ENCODE assay signal across 9 cellular contexts in the genomic region with DNA sequence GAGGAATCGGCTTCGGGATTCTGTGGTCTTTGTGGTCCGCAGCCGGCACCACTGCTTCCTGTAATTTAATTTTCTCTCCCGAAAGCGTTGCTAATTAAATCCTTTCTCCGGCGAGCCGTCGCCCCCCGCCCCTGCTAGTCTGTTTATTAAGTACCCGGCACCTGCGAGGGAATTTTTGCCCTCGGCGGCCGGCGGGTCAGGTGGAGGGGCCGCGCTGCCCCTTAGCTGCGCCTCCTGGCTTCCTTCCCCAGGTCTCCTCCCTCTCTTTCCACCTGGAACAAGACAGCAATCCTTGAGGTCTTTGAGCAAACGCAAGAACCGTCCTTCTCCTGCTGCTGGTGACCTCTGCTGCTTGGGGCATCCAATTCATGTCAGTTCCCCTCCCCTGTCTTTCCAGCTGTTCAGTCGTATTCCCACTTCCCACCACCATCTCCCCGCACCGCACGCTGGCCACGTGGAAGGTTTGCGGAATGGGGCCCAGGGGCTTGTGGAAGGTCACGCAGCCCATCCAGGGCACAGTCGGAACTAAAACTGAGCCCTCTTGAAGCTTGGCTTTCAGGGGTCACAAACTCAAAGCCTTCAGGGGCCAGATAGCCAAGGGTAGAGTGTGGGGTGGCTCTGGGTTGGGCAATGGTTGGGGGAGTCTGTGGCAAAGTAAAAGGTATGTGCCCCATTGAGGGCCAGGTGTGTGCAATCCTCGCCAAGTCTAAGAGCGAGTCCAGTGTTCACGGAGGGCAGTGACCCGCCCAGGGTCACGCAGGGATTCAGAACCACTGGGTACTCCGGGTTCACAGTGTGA. TPM values are rescaled to one million over a fixed set of nuclear protein-coding genes. Genes with fewer than 3 reads are reported as not detected.
DNase-seq lines count a peak whose midpoint lies in the region; ATAC-seq and TF ChIP-seq lines count a peak whose summit lies in the region.
"Had no signal": no experiment of that assay in that cellular context is flagged by ENCODE, and none has a peak within 500 bp of the region (broad histone marks: within the 10 kb centered on the region; RNA-seq: fewer than 3 reads in every experiment).

No MANE protein-coding gene starts in this region.

- H3K4me1 ChIP-seq in HUES48 (ENCODE audit: control insufficient read depth, insufficient read depth, low read length) (peaks cover 28% of the 10 kb centered on the region), duodenal mucosa (ENCODE audit: control insufficient read depth in 1 of 2, insufficient read depth in 2 of 2, low read length in 2 of 2) (peaks cover 41 to 48% of the 10 kb centered on the region in 2 donors), PC-3 (ENCODE audit: insufficient read depth, low read length) (peaks cover 28% of the 10 kb centered on the region)

- H3K9me2 ChIP-seq in PC-3 (replicated peaks; ENCODE audit: low read length), result no peaks in the 10 kb centered on the region

- no peaks in the 10 kb centered on the region for H3K36me3 Mint-ChIP-seq in neural crest cell (ENCODE audit: low read depth)

- DNase-seq in AG04449 (ENCODE audit: low read depth, low spot score) (no peak), neural crest cell (ENCODE audit: low read depth, low spot score) (no peak), PC-3 (no peak), NAMALWA (ENCODE audit: low spot score) (no peak), SKM-1 treated with dmso at 0.1 percent for 144 hours (lab: John Stamatoyannopoulos, UW; ENCODE audit: unreplicated experiment) (no peak)
- no peak for DNase-seq in stimulated activated CD4-positive, alpha-beta T cell treated with anti-CD3 and anti-CD28 coated beads, Interleukin-4, amount 100 ng/mL, for 4 hours

- no peak overlapping the region for H2AFZ ChIP-seq in PC-3 (ENCODE audit: low read length)

- peak overlapping the region; percentile 29 for H3K4me3 ChIP-seq in AG04449 (ENCODE audit: low read depth, low read length)
- H3K4me3 ChIP-seq in HUES48 (ENCODE audit: low read depth, low read length), result peak overlapping the region; percentile 90
- peak overlapping the region; percentile 66 to 79 for H3K4me3 ChIP-seq in duodenal mucosa (ENCODE audit: low read depth in 1 of 2, low read length in 2 of 2)
- no peak overlapping the region for H3K4me3 ChIP-seq in PC-3 (ENCODE audit: low read length)

- H3K9ac ChIP-seq in HUES48 (ENCODE audit: low read depth, low read length) (0 out of 2 replicates have a peak overlapping the region, but pooled peaks have one; percentile 64), duodenal mucosa (ENCODE audit: low read depth in 1 of 2, low read length in 2 of 2) (no peak overlapping the region), PC-3 (ENCODE audit: low read length) (no peak overlapping the region)

- H3K27me3 Mint-ChIP-seq in neural crest cell (ENCODE audit: low read depth), result peaks cover 37% of the 10 kb centered on the region

- peaks cover 30% of the 10 kb centered on the region for H3K4me1 Mint-ChIP-seq in neural crest cell

- H3K36me3 ChIP-seq in HUES48 (ENCODE audit: control insufficient read depth, insufficient read depth, low read length) (no peaks in the 10 kb centered on the region), duodenal mucosa (ENCODE audit: control insufficient read depth in 1 of 2, insufficient read depth in 2 of 2, low read length in 2 of 2) (no peaks in the 10 kb centered on the region), PC-3 (ENCODE audit: low read depth, low read length) (no peaks in the 10 kb centered on the region)

- H3K27me3 ChIP-seq in HUES48 (ENCODE audit: control insufficient read depth, insufficient read depth, low read length), result peaks cover 13% of the 10 kb centered on the region
- H3K27me3 ChIP-seq in duodenal mucosa (ENCODE audit: control insufficient read depth in 1 of 2, insufficient read depth in 2 of 2, low read length in 2 of 2), result peaks cover 24 to 25% of the 10 kb centered on the region in 2 donors
- H3K27me3 ChIP-seq in PC-3 (ENCODE audit: low read length), result no peaks in the 10 kb centered on the region

- no peak for ATAC-seq in PC-3

- H3K79me2 ChIP-seq in PC-3 (ENCODE audit: low read length), result no peaks in the 10 kb centered on the region

- intact Hi-C loops in PC-3 (cut with micrococcal nuclease), result no loop called here

- H4K20me1 ChIP-seq in PC-3 (ENCODE audit: low read length), result no peaks in the 10 kb centered on the region

- no peak overlapping the region for H3K4me2 ChIP-seq in PC-3 (ENCODE audit: low read length)

- BruUV-seq in PC-3 (replicated peaks; lab: Mats Ljungman, UMichigan), result no TSS peak

- H3K27ac Mint-ChIP-seq in neural crest cell (ENCODE audit: unreplicated experiment), result peak overlapping the region; percentile 37

- POLR2A ChIA-PET in AG04449 (lab: Yijun Ruan, JAX) (no interaction called here), PC-3 (lab: Charles Lee; ENCODE audit: unreplicated experiment) (no interaction called here)

- no peak overlapping the region for H3K27ac ChIP-seq in HUES48 (ENCODE audit: low read depth, low read length)
- no peak overlapping the region for H3K27ac ChIP-seq in duodenal mucosa (ENCODE audit: low read depth, low read length)
- H3K27ac ChIP-seq in PC-3 (ENCODE audit: low read length), result no peak overlapping the region

- no peaks in the 10 kb centered on the region for H3F3A ChIP-seq in PC-3 (ENCODE audit: low read length, unreplicated experiment)

- H3K9me3 ChIP-seq in HUES48 (ENCODE audit: control insufficient read depth, insufficient read depth, low read length) (no peaks in the 10 kb centered on the region), duodenal mucosa (ENCODE audit: control insufficient read depth in 1 of 2, low read length in 2 of 2) (no peaks in the 10 kb centered on the region), PC-3 (ENCODE audit: low read length) (no peaks in the 10 kb centered on the region)

- no peaks in the 10 kb centered on the region for H3K9me3 Mint-ChIP-seq in neural crest cell

- TF ChIP-seq CTCF in AG04449 (IDR thresholded peaks at IDR 0.05; ENCODE audit: insufficient read depth, low read length, missing control alignments) (no peak), neural crest cell (conservative IDR thresholded peaks at IDR 0.05) (peak; percentile 47), PC-3 (conservative IDR thresholded peaks at IDR 0.05; ENCODE audit: low read depth, low read length) (no peak)

- CTCF ChIA-PET in AG04449 (lab: Yijun Ruan, JAX), result interaction anchor here (0.9 to 7.6 kb wide), 8 partner anchors 8 to 251 kb away, joined by 3 to 72 read pairs (median 4); a partner anchor contains a TSS
- CTCF ChIA-PET in PC-3 (lab: Charles Lee), result no interaction called here

- H3K4me3 Mint-ChIP-seq in neural crest cell, result peak overlapping the region; percentile 78

RNA-seq across cellular contexts. Expression of a gene that starts 16.1 kb away (rescaled TPM):
- total RNA-seq in neural crest cell (5.6 and 5.9 TPM in 2 replicates), PC-3 (2014; rRNA removed) (0.15 and 0.81 TPM in 2 replicates)
- total RNA-seq: dermis microvascular lymphatic vessel endothelial cell had no signal

RNA-seq across cellular contexts. Expression of a gene that starts 27.4 kb away (rescaled TPM):
- total RNA-seq in neural crest cell (28.7 and 29.8 TPM in 2 replicates), PC-3 (2014; rRNA removed) (26.0 and 26.6 TPM in 2 replicates)

RNA-seq across cellular contexts. Expression of a gene that starts 56.1 kb away (rescaled TPM):
- total RNA-seq in neural crest cell (0.59 and 0.91 TPM in 2 replicates), PC-3 (2014; rRNA removed) (4.0 and 5.4 TPM in 2 replicates)
